In genomic region chr11:57761301-57762234, GRCh38 we compare ENCODE assay signal across 8 cellular contexts. TPM values are rescaled to one million over a fixed set of nuclear protein-coding genes. Genes with fewer than 3 reads are reported as not detected.
DNase-seq lines count a peak whose midpoint lies in the region; ATAC-seq and TF ChIP-seq lines count a peak whose summit lies in the region.

Gene CTNND1, plus strand, starts transcription at chr11:57761802. Its CDS starts 29,677 bp downstream, at chr11:57791479.

- DNase-seq in activated naive CD4-positive, alpha-beta T cell treated with anti-CD3 and anti-CD28 coated beads for 36 hours, result peak; percentile 33
- DNase-seq in activated naive CD4-positive, alpha-beta T cell treated with anti-CD3 and anti-CD28 coated beads, Interleukin-2, amount 50 U/mL, for 16 hours, result no peak
- DNase-seq in NCI-H1930 (lab: John Stamatoyannopoulos, UW) (peak; percentile 26 to 27), foreskin melanocyte (peak; percentile 97), natural killer cell (no peak)
- DNase-seq in activated CD8-positive, alpha-beta T cell treated with anti-CD3 and anti-CD28 coated beads, Interleukin-2, amount 10 ng/mL, durations not matched to agents 7 days and 5 days, result no peak

- peak within 1 kb of the TSS; percentile 6 for H3K27ac Mint-ChIP-seq in activated naive CD4-positive, alpha-beta T cell treated with anti-CD3 and anti-CD28 coated beads for 36 hours
- no peak within 1 kb of the TSS for H3K27ac Mint-ChIP-seq in activated CD8-positive, alpha-beta T cell treated with anti-CD3 and anti-CD28 coated beads, Interleukin-2, amount 10 ng/mL, durations not matched to agents 7 days and 5 days
- H3K27ac Mint-ChIP-seq in natural killer cell, result peak within 1 kb of the TSS in 1 of 2 donors; percentile 72

- peaks cover 3% of the 10 kb centered on the region for H3K36me3 Mint-ChIP-seq in activated naive CD4-positive, alpha-beta T cell treated with anti-CD3 and anti-CD28 coated beads for 36 hours (ENCODE audit: low read depth)
- H3K36me3 Mint-ChIP-seq in activated CD8-positive, alpha-beta T cell treated with anti-CD3 and anti-CD28 coated beads, Interleukin-2, amount 10 ng/mL, durations not matched to agents 7 days and 5 days (ENCODE audit: low read depth), result peaks cover 4% of the 10 kb centered on the region
- no peaks in the 10 kb centered on the region for H3K36me3 Mint-ChIP-seq in natural killer cell

- peaks cover 29% of the 10 kb centered on the region for H3K4me1 Mint-ChIP-seq in activated naive CD4-positive, alpha-beta T cell treated with anti-CD3 and anti-CD28 coated beads for 36 hours (ENCODE audit: low read depth)
- peaks cover 25% of the 10 kb centered on the region for H3K4me1 Mint-ChIP-seq in activated CD8-positive, alpha-beta T cell treated with anti-CD3 and anti-CD28 coated beads, Interleukin-2, amount 10 ng/mL, durations not matched to agents 7 days and 5 days (ENCODE audit: low read depth)
- peaks cover 5 to 11% of the 10 kb centered on the region in 2 donors for H3K4me1 Mint-ChIP-seq in natural killer cell

- CTCF ChIA-PET in activated naive CD4-positive, alpha-beta T cell treated with anti-CD3 and anti-CD28 coated beads for 36 hours (lab: Charles Lee), result interaction anchor here (0.6 to 1.5 kb wide), 6 partner anchors 8 to 416 kb away, joined by 3 to 11 read pairs (median 3); no protein-coding TSS in a partner anchor
- CTCF ChIA-PET in activated CD8-positive, alpha-beta T cell treated with anti-CD3 and anti-CD28 coated beads, Interleukin-2, amount 10 ng/mL, durations not matched to agents 7 days and 5 days (lab: Charles Lee), result interaction anchor here (0.7 to 11.2 kb wide), 5 partner anchors 10 to 121 kb away, joined by 3 to 96 read pairs (median 5); partner anchors contain the start of gene BTBD18

- ATAC-seq in HG02610 (IDR thresholded peaks at IDR 0.05; ENCODE audit: unreplicated experiment) (peak; percentile 95), natural killer cell (peak in 1 of 3 donors; percentile 40), GM19324 (IDR thresholded peaks at IDR 0.05; ENCODE audit: low FRiP score, unreplicated experiment) (no peak)
- ATAC-seq in activated CD8-positive, alpha-beta T cell treated with anti-CD3 and anti-CD28 coated beads, Interleukin-2, amount 10 ng/mL, durations not matched to agents 7 days and 5 days, result no peak

- H3K4me3 Mint-ChIP-seq in activated naive CD4-positive, alpha-beta T cell treated with anti-CD3 and anti-CD28 coated beads for 36 hours, result peak within 1 kb of the TSS; percentile 74
- H3K4me3 Mint-ChIP-seq in activated CD8-positive, alpha-beta T cell treated with anti-CD3 and anti-CD28 coated beads, Interleukin-2, amount 10 ng/mL, durations not matched to agents 7 days and 5 days, result peak within 1 kb of the TSS; percentile 35
- peak within 1 kb of the TSS; percentile 32 for H3K4me3 Mint-ChIP-seq in natural killer cell

- no peak for TF ChIP-seq CTCF in natural killer cell (IDR thresholded peaks at IDR 0.05)

- H3K27me3 Mint-ChIP-seq in activated naive CD4-positive, alpha-beta T cell treated with anti-CD3 and anti-CD28 coated beads for 36 hours (ENCODE audit: low read depth), result no peaks in the 10 kb centered on the region
- no peaks in the 10 kb centered on the region for H3K27me3 Mint-ChIP-seq in activated CD8-positive, alpha-beta T cell treated with anti-CD3 and anti-CD28 coated beads, Interleukin-2, amount 10 ng/mL, durations not matched to agents 7 days and 5 days (ENCODE audit: low read depth)
- peaks cover 8 to 18% of the 10 kb centered on the region in 2 donors for H3K27me3 Mint-ChIP-seq in natural killer cell (ENCODE audit: low read depth in 2 of 2)

- POLR2A ChIA-PET in activated CD8-positive, alpha-beta T cell treated with anti-CD3 and anti-CD28 coated beads, Interleukin-2, amount 10 ng/mL, durations not matched to agents 7 days and 5 days (lab: Charles Lee), result no interaction called here

- H3K9me3 Mint-ChIP-seq in activated naive CD4-positive, alpha-beta T cell treated with anti-CD3 and anti-CD28 coated beads for 36 hours, result no peaks in the 10 kb centered on the region
- H3K9me3 Mint-ChIP-seq in activated CD8-positive, alpha-beta T cell treated with anti-CD3 and anti-CD28 coated beads, Interleukin-2, amount 10 ng/mL, durations not matched to agents 7 days and 5 days (ENCODE audit: insufficient read depth), result no peaks in the 10 kb centered on the region
- no peaks in the 10 kb centered on the region for H3K9me3 Mint-ChIP-seq in natural killer cell

- intact Hi-C loops in activated naive CD4-positive, alpha-beta T cell treated with anti-CD3 and anti-CD28 coated beads for 36 hours (cut with micrococcal nuclease), result loop anchor here (1.0 to 5.0 kb wide), 2 partner anchors 20 to 761 kb away; partner anchors contain the start of gene SELENOH
- intact Hi-C loops in natural killer cell (cut with micrococcal nuclease), result no loop called here

RNA-seq across cellular contexts. Expression of gene CTNND1, which starts in this region (rescaled TPM):
- total RNA-seq in activated naive CD4-positive, alpha-beta T cell treated with anti-CD3 and anti-CD28 coated beads for 36 hours, result 1 to 10 TPM; 5.5 to 8.5 TPM
- total RNA-seq in activated CD8-positive, alpha-beta T cell treated with anti-CD3 and anti-CD28 coated beads, Interleukin-2, amount 10 ng/mL, durations not matched to agents 7 days and 5 days, result 1 to 10 TPM; 6.8 to 8.4 TPM
- total RNA-seq in natural killer cell, result 10 to 100 TPM; 17.1 to 17.7 (median 17.3) TPM

Comparison
In these comparisons a context has a peak if more than half of its experiments do, and no peak if none do; other contexts are left out.
1. DNase-seq: peak in activated naive CD4-positive, alpha-beta T cell treated with anti-CD3 and anti-CD28 coated beads for 36 hours (single experiment), NCI-H1930 (2 of 2) and foreskin melanocyte (single experiment); none in activated naive CD4-positive, alpha-beta T cell treated with anti-CD3 and anti-CD28 coated beads, Interleukin-2, amount 50 U/mL, for 16 hours (single experiment), activated CD8-positive, alpha-beta T cell treated with anti-CD3 and anti-CD28 coated beads, Interleukin-2, amount 10 ng/mL, durations not matched to agents 7 days and 5 days (single experiment) and natural killer cell (single experiment).
2. Peak in every context shown above with its lines, with median percentiles within 50 percentile points of each other: H3K4me3 Mint-ChIP-seq.